8 cellular contexts compared by ENCODE assay signal in genomic region chr9:92764988-92765936, GRCh38. TPM values are rescaled to one million over a fixed set of nuclear protein-coding genes. Genes with fewer than 3 reads are reported as not detected.
A peak's percentile ranks its signal among the peaks of the same experiment; 100 is the strongest.
DNase-seq lines count a peak whose midpoint lies in the region; ATAC-seq and TF ChIP-seq lines count a peak whose summit lies in the region.

No MANE protein-coding gene starts in this region.

- H3K9me3 ChIP-seq in spleen, result no peaks in the 10 kb centered on the region

- in situ Hi-C loops in GM18951 (cut with MboI; ENCODE audit: low sequenced_read_pairs, unreplicated experiment), result no loop called here

- peak overlapping the region; percentile 50 to 71 for H3K4me3 ChIP-seq in cardiac fibroblast (replicated peaks in 1 of 2; ENCODE audit: low read depth in 2 of 2, low read length in 2 of 2)
- peak overlapping the region; percentile 46 to 100 (median 96) for H3K4me3 ChIP-seq in spleen

- intact Hi-C loops in spleen (cut with DNase I; ENCODE audit: low total_unique reads), result no loop called here

- no peaks in the 10 kb centered on the region for H3K27me3 ChIP-seq in spleen (replicated peaks in 1 of 7)

- H3K9me3 Mint-ChIP-seq in WTC11, result no peaks in the 10 kb centered on the region

- H3K27ac ChIP-seq in spleen, result peak overlapping the region; percentile 96 to 100 (median 99)

- CTCF ChIA-PET in WTC11 (lab: Charles Lee), result interaction anchor here (1.5 to 3.0 kb wide), 2 partner anchors 26 to 58 kb away, joined by 4 to 9 read pairs; no protein-coding TSS in a partner anchor

- H3K4me3 Mint-ChIP-seq in WTC11, result peak overlapping the region; percentile 70

- TF ChIP-seq CTCF in WTC11 (IDR thresholded peaks at IDR 0.05) (peak; percentile 93), cardiac fibroblast (IDR thresholded peaks at IDR 0.05; ENCODE audit: low read depth, low read length) (peak; percentile 97), spleen (IDR thresholded peaks at IDR 0.05 in 8 of 11, conservative IDR thresholded peaks at IDR 0.05 in 3 of 11) (peak; percentile 86 to 99 (median 97))

- TF ChIP-seq POLR2A in GM18951 (IDR thresholded peaks at IDR 0.05; ENCODE audit: extremely low read depth, insufficient read depth, insufficient read length), result peak; percentile 76
- peak; percentile 20 to 93 (median 92) for TF ChIP-seq POLR2A in spleen (IDR thresholded peaks at IDR 0.05)

- H3K27ac Mint-ChIP-seq in WTC11, result peak overlapping the region; percentile 90

- peaks cover 44% of the 10 kb centered on the region for H3K4me1 Mint-ChIP-seq in WTC11

- peak; percentile 59 for ATAC-seq in HG03175 (IDR thresholded peaks at IDR 0.05; ENCODE audit: unreplicated experiment)
- peak; percentile 96 for ATAC-seq in WTC11

- H3K4me1 ChIP-seq in spleen, result peaks cover 34 to 71% (median 55%) of the 10 kb centered on the region in 6 donors

- H3K36me3 ChIP-seq in spleen, result no peaks in the 10 kb centered on the region

- DNase-seq in AG20443 (ENCODE audit: low spot score) (peak; percentile 98), NCI-H2227 (lab: John Stamatoyannopoulos, UW; ENCODE audit: unreplicated experiment) (peak; percentile 96), WTC11 (ENCODE audit: low spot score) (peak; percentile 99), cardiac fibroblast (ENCODE audit: low read depth in 2 of 2) (peak; percentile 96 to 99), inferior parietal cortex (ENCODE audit: extremely low spot score) (peak; percentile 96), spleen (peak; percentile 100)

- POLR2A ChIA-PET in WTC11 (lab: Charles Lee), result interaction anchor here (2.4 kb wide), 1 partner anchor 95 kb away, joined by 8 read pairs; the partner anchor contains the start of gene IPPK

- no peaks in the 10 kb centered on the region; the same call in 1 of the 2 replicates for H3K27me3 Mint-ChIP-seq in WTC11 (ENCODE audit: low read depth)

- 1 to 4% (median 2%) methylated on average over 29 to 75 of the region's 75 CpGs for WGBS in spleen, 5 donors

- no peaks in the 10 kb centered on the region for H3K36me3 Mint-ChIP-seq in WTC11

TF ChIP-seq in WTC11, 78 proteins besides CTCF, POLR2A, EP300 and RAD21 (continues in another document):
- peak; percentile 97 for TF ChIP-seq HMGXB4 (CRISPR knock-in tag; IDR thresholded peaks at IDR 0.05)
- no peak for TF ChIP-seq RORB (CRISPR knock-in tag; IDR thresholded peaks at IDR 0.05)
- peak; percentile 22; the same call in 1 of the 2 replicates for TF ChIP-seq FOXP1 (CRISPR knock-in tag; IDR thresholded peaks at IDR 0.05; ENCODE audit: borderline replicate concordance)
- no peak for TF ChIP-seq NR1H2 (CRISPR knock-in tag; IDR thresholded peaks at IDR 0.05)
- 0 out of 2 replicates have a peak, but pooled peaks have one; percentile 70 for TF ChIP-seq CBFB (CRISPR knock-in tag; IDR thresholded peaks at IDR 0.05; ENCODE audit: low read depth)
- no peak for TF ChIP-seq ZNF425 (CRISPR knock-in tag; conservative IDR thresholded peaks at IDR 0.05)
- no peak for TF ChIP-seq ZNF219 (CRISPR knock-in tag; IDR thresholded peaks at IDR 0.05; ENCODE audit: borderline replicate concordance)
- peak; percentile 49; the same call in 1 of the 2 replicates for TF ChIP-seq USF2 (CRISPR knock-in tag; IDR thresholded peaks at IDR 0.05)
- TF ChIP-seq RELA (CRISPR knock-in tag; IDR thresholded peaks at IDR 0.05; ENCODE audit: borderline replicate concordance), result peak; percentile 90
- no peak for TF ChIP-seq NFE2L1 (CRISPR knock-in tag; IDR thresholded peaks at IDR 0.05)
- no peak for TF ChIP-seq USF1 (CRISPR knock-in tag; IDR thresholded peaks at IDR 0.05)
- TF ChIP-seq ZNF671 (CRISPR knock-in tag; IDR thresholded peaks at IDR 0.05), result no peak
- no peak for TF ChIP-seq ZNF396 (CRISPR knock-in tag; IDR thresholded peaks at IDR 0.05; ENCODE audit: borderline replicate concordance)
- TF ChIP-seq CREM (CRISPR knock-in tag; IDR thresholded peaks at IDR 0.05), result peak; percentile 95
- TF ChIP-seq MXD4 (CRISPR knock-in tag; IDR thresholded peaks at IDR 0.05; ENCODE audit: borderline replicate concordance), result no peak
- no peak for TF ChIP-seq JAZF1 (CRISPR knock-in tag; IDR thresholded peaks at IDR 0.05)
- TF ChIP-seq ZMAT4 (CRISPR knock-in tag; IDR thresholded peaks at IDR 0.05), result no peak
- no peak for TF ChIP-seq TEAD4 (CRISPR knock-in tag; IDR thresholded peaks at IDR 0.05)
- peak; percentile 68; the same call in 1 of the 2 replicates for TF ChIP-seq ESRRA (CRISPR knock-in tag; IDR thresholded peaks at IDR 0.05; ENCODE audit: borderline replicate concordance)
- peak; percentile 77; the same call in 1 of the 2 replicates for TF ChIP-seq ATF1 (CRISPR knock-in tag; IDR thresholded peaks at IDR 0.05)
- no peak for TF ChIP-seq AR (CRISPR knock-in tag; IDR thresholded peaks at IDR 0.05)

RNA-seq across cellular contexts. Expression of gene BICD2, which starts 0.6 kb away (rescaled TPM):
- 30.8 to 38.7 TPM (median 31.4 TPM) in 3 replicates for total RNA-seq in WTC11 (2021)
- 10 to 100 TPM; 30.6 to 55.7 (median 36.8) TPM for total RNA-seq in spleen
- polyA plus RNA-seq in spleen, result 10 to 100 TPM in 2 of 3 donors, 1 to 10 TPM in 1; 9.4 to 12.0 (median 11.7) TPM

Comparison
In these comparisons a context has a peak if more than half of its experiments do, and no peak if none do; other contexts are left out.
1. Peak in every context shown above with its lines: DNase-seq, ATAC-seq, H3K4me3 ChIP-seq and H3K27ac ChIP-seq.